In genomic region chr3:13587442-13587841, GRCh38 we compare ENCODE assay signal across 18 cellular contexts. TPM values are rescaled to one million over a fixed set of nuclear protein-coding genes. Genes with fewer than 3 reads are reported as not detected.
"Had no signal": no experiment of that assay in that cellular context is flagged by ENCODE, and none has a peak within 500 bp of the region (broad histone marks: within the 10 kb centered on the region; RNA-seq: fewer than 3 reads in every experiment).

No MANE protein-coding gene starts in this region.

- H3K4me3 Mint-ChIP-seq: activated CD4-positive, alpha-beta T cell treated with anti-CD3 and anti-CD28 coated beads, Interleukin-2, amount 10 ng/mL, durations not matched to agents 7 days and 5 days; activated naive CD4-positive, alpha-beta T cell treated with anti-CD3 and anti-CD28 coated beads for 36 hours; activated T-cell treated with anti-CD3 and anti-CD28 coated beads, Interleukin-2, amount 50 U/mL, for 4 hours; central memory CD8-positive, alpha-beta T cell; natural killer cell had no signal

- DNase-seq: activated CD4-positive, alpha-beta T cell treated with anti-CD3 and anti-CD28 coated beads, Interleukin-2, amount 10 ng/mL, durations not matched to agents 7 days and 5 days; activated CD8-positive, alpha-beta memory T cell treated with anti-CD3 and anti-CD28 coated beads, Interleukin-2, amount 50 U/mL, for 4 hours; activated naive CD4-positive, alpha-beta T cell treated with anti-CD3 and anti-CD28 coated beads for 36 hours; activated T-cell treated with anti-CD3 and anti-CD28 coated beads, Interleukin-2, amount 50 U/mL, for 4 hours; anterior cingulate cortex; colonic mucosa; mesenchymal stem cell; natural killer cell; pancreas; stimulated activated naive CD4-positive, alpha-beta T cell; T-helper 2 cell; tibial artery had no signal

- H3K27ac Mint-ChIP-seq: activated CD4-positive, alpha-beta T cell treated with anti-CD3 and anti-CD28 coated beads, Interleukin-2, amount 10 ng/mL, durations not matched to agents 7 days and 5 days; activated naive CD4-positive, alpha-beta T cell treated with anti-CD3 and anti-CD28 coated beads for 36 hours; natural killer cell had no signal

- H3K4me3 ChIP-seq: colonic mucosa, gastroesophageal sphincter, heart left ventricle, pancreas, tibial artery had no signal

- H3K27ac ChIP-seq: brain microvascular endothelial cell, colonic mucosa, gastroesophageal sphincter, heart left ventricle, neutrophil, pancreas had no signal

- H3K36me3 Mint-ChIP-seq: natural killer cell had no signal

- H3K27me3 Mint-ChIP-seq: central memory CD8-positive, alpha-beta T cell had no signal

- H3K9me3 Mint-ChIP-seq: activated CD4-positive, alpha-beta T cell treated with anti-CD3 and anti-CD28 coated beads, Interleukin-2, amount 10 ng/mL, durations not matched to agents 7 days and 5 days; activated naive CD4-positive, alpha-beta T cell treated with anti-CD3 and anti-CD28 coated beads for 36 hours; activated T-cell treated with anti-CD3 and anti-CD28 coated beads, Interleukin-2, amount 50 U/mL, for 4 hours; central memory CD8-positive, alpha-beta T cell; natural killer cell had no signal

- H3K27me3 ChIP-seq: brain microvascular endothelial cell, colonic mucosa, gastroesophageal sphincter, heart left ventricle, neutrophil, pancreas, tibial artery had no signal

- ATAC-seq: activated CD4-positive, CD25-positive, alpha-beta regulatory T cell treated with anti-CD3 and anti-CD28 coated beads, Interleukin-2, amount 50 U/mL, for 24 hours; activated T-cell treated with anti-CD3 and anti-CD28 coated beads, Interleukin-2, amount 50 U/mL, for 4 hours; gastroesophageal sphincter; heart left ventricle; natural killer cell; pancreas had no signal

- H3K4me1 ChIP-seq: colonic mucosa, pancreas had no signal

- H3K4me1 Mint-ChIP-seq: central memory CD8-positive, alpha-beta T cell; natural killer cell had no signal

- H3K9me3 ChIP-seq: colonic mucosa, gastroesophageal sphincter, heart left ventricle, neutrophil, pancreas, tibial artery had no signal

- H3K36me3 ChIP-seq: brain microvascular endothelial cell, colonic mucosa, gastroesophageal sphincter, neutrophil, pancreas, tibial artery had no signal

RNA-seq across cellular contexts. Expression of gene FBLN2, which starts 38.5 kb away (rescaled TPM):
- total RNA-seq: activated CD4-positive, alpha-beta T cell treated with anti-CD3 and anti-CD28 coated beads, Interleukin-2, amount 10 ng/mL, durations not matched to agents 7 days and 5 days; activated naive CD4-positive, alpha-beta T cell treated with anti-CD3 and anti-CD28 coated beads for 36 hours had no signal
